8 cellular contexts compared by ENCODE assay signal in genomic region chr4:169492436-169493163, GRCh38.
A peak's percentile ranks its signal among the peaks of the same experiment; 100 is the strongest.
DNase-seq lines count a peak whose midpoint lies in the region; ATAC-seq and TF ChIP-seq lines count a peak whose summit lies in the region.

No MANE protein-coding gene starts in this region.

- H3K79me1 ChIP-seq in neuronal stem cell (ENCODE audit: low read depth, low read length) = no peaks in the 10 kb centered on the region

- H3K23ac ChIP-seq in neuronal stem cell (ENCODE audit: low read depth, low read length, poor library complexity) = no peak overlapping the region

- H3K27me3 Mint-ChIP-seq in T-helper 17 cell = no peaks in the 10 kb centered on the region

- H2AFZ ChIP-seq in neuronal stem cell (ENCODE audit: low read length) = no peak overlapping the region

- no CpG with 5 or more reads among the region's 10 CpGs for WGBS in neuronal stem cell (ENCODE audit: extremely low coverage in 2 of 2, insufficient read length in 2 of 2, insufficient replicate concordance in 1 of 2), 2 donors

- H3K4me1 ChIP-seq in neuronal stem cell (ENCODE audit: control insufficient read depth in 2 of 2, insufficient read depth in 1 of 2, low read depth in 1 of 2, low read length in 2 of 2) = no peaks in the 10 kb centered on the region

- H3K27me3 ChIP-seq in neuronal stem cell (ENCODE audit: control insufficient read depth in 3 of 3, insufficient read depth in 3 of 3, low read depth in 1 of 3, low read length in 3 of 3) = no peaks in the 10 kb centered on the region

- H3K36me3 Mint-ChIP-seq in T-helper 17 cell (ENCODE audit: low read depth) = peaks cover 6% of the 10 kb centered on the region

- H2AK5ac ChIP-seq in neuronal stem cell (ENCODE audit: low read depth, low read length) = peak overlapping the region; percentile 40

- no peak overlapping the region for H2BK12ac ChIP-seq in neuronal stem cell (ENCODE audit: low read length)

- TF ChIP-seq CTCF in 22Rv1 (IDR thresholded peaks at IDR 0.05) = peak; percentile 68

- no peak overlapping the region for H4K91ac ChIP-seq in neuronal stem cell (ENCODE audit: low read depth, low read length, poor library complexity)

- H3K4me3 ChIP-seq in neuronal stem cell (ENCODE audit: low read length in 2 of 2) = no peak overlapping the region

- H3K9ac ChIP-seq in neuronal stem cell (ENCODE audit: low read depth, low read length, poor library complexity) = peak overlapping the region; percentile 9

- no peak overlapping the region for H3K4me3 Mint-ChIP-seq in T-helper 17 cell

- DNase-seq in Daoy (ENCODE audit: low read depth) = peak; percentile 5
- peak; percentile 27 for DNase-seq in HuH-7.5 (ENCODE audit: low spot score)
- DNase-seq in T-helper 17 cell = peak in 1 of 3 donors; percentile 5
- peak; percentile 45 to 61 for DNase-seq in erythroblast (lab: John Stamatoyannopoulos, UW)
- DNase-seq in neuronal stem cell (ENCODE audit: low spot score) = peak; percentile 30

- no peak overlapping the region for H3K27ac ChIP-seq in 22Rv1
- H3K27ac ChIP-seq in neuronal stem cell (replicated peaks; ENCODE audit: low read length) = no peak overlapping the region

- TF ChIP-seq POLR2A in erythroblast (IDR thresholded peaks at IDR 0.05; ENCODE audit: low read length) = no peak

- peak overlapping the region; percentile 4 for H3K27ac Mint-ChIP-seq in T-helper 17 cell

- H4K8ac ChIP-seq in neuronal stem cell (ENCODE audit: low read depth, low read length) = no peak overlapping the region

- peak overlapping the region; percentile 32 for H3K18ac ChIP-seq in neuronal stem cell (ENCODE audit: low read length)

- H2BK120ac ChIP-seq in neuronal stem cell (ENCODE audit: low read depth, low read length) = no peak overlapping the region

- peaks cover 13% of the 10 kb centered on the region for H3K4me1 Mint-ChIP-seq in T-helper 17 cell

- H3K9me3 ChIP-seq in T-helper 17 cell (ENCODE audit: control insufficient read depth, low read length, poor library complexity, severe bottlenecking) (no peaks in the 10 kb centered on the region), neuronal stem cell (replicated peaks in 1 of 2; ENCODE audit: control insufficient read depth in 2 of 2, insufficient read depth in 1 of 2, low read depth in 1 of 2, low read length in 2 of 2) (peaks cover 6% of the 10 kb centered on the region in 2 donors)

- no peak overlapping the region for H3K4ac ChIP-seq in neuronal stem cell (ENCODE audit: low read length)

- no peak overlapping the region for H2BK5ac ChIP-seq in neuronal stem cell (ENCODE audit: low read length)

- peak overlapping the region; percentile 57 for H3K14ac ChIP-seq in neuronal stem cell (ENCODE audit: low read length)

- H3K36me3 ChIP-seq in neuronal stem cell (replicated peaks in 1 of 2; ENCODE audit: control insufficient read depth in 2 of 2, insufficient read depth in 2 of 2, low read length in 2 of 2) = peaks cover 0 to 3% of the 10 kb centered on the region in 2 donors

- no peak overlapping the region for H2BK15ac ChIP-seq in neuronal stem cell (ENCODE audit: low read length)

- ATAC-seq in T-helper 17 cell = peak; percentile 63
- no peak for ATAC-seq in GM19463 (IDR thresholded peaks at IDR 0.05; ENCODE audit: unreplicated experiment)
- ATAC-seq in HG03196 (IDR thresholded peaks at IDR 0.05; ENCODE audit: unreplicated experiment) = no peak

- H3K4me2 ChIP-seq in neuronal stem cell (ENCODE audit: insufficient read depth, low read length, poor library complexity, severe bottlenecking) = no peak overlapping the region
